ENCODE assay signal across 2 cellular contexts in genomic region chr3:129543999-129544398, GRCh38.
TF ChIP-seq lines count a peak whose summit lies in the region.

No MANE protein-coding gene starts in this region.

TF ChIP-seq in K562, 482 proteins besides CTCF, POLR2A, EP300 and RAD21:
- TF ChIP-seq NELFE (IDR thresholded peaks at IDR 0.05; ENCODE audit: insufficient read depth, insufficient read length), result no peak
TF ChIP-seq in K562: peak in this region for 0.

TF ChIP-seq in H1, 55 proteins besides CTCF, POLR2A, EP300 and RAD21:
- TF ChIP-seq RXRA (IDR thresholded peaks at IDR 0.05; ENCODE audit: insufficient read depth, low read depth, low read length) (no peak), BRCA1 (IDR thresholded peaks at IDR 0.05; ENCODE audit: low read depth, low read length) (no peak), EZH2 (IDR thresholded peaks at IDR 0.05; ENCODE audit: low read depth, low read length, severe bottlenecking) (no peak), USF2 (IDR thresholded peaks at IDR 0.05; ENCODE audit: low read length) (no peak), HDAC2 (IDR thresholded peaks at IDR 0.05; ENCODE audit: borderline replicate concordance in 1 of 2, low read depth in 2 of 2, low read length in 2 of 2) (no peak), SIN3A (conservative IDR thresholded peaks at IDR 0.05 in 1 of 2, IDR thresholded peaks at IDR 0.05 in 1 of 2; ENCODE audit: low read depth in 1 of 2, low read length in 2 of 2) (no peak), ATF3 (IDR thresholded peaks at IDR 0.05; ENCODE audit: insufficient read depth, low read depth, low read length) (no peak)
- TF ChIP-seq, protein P1, sequence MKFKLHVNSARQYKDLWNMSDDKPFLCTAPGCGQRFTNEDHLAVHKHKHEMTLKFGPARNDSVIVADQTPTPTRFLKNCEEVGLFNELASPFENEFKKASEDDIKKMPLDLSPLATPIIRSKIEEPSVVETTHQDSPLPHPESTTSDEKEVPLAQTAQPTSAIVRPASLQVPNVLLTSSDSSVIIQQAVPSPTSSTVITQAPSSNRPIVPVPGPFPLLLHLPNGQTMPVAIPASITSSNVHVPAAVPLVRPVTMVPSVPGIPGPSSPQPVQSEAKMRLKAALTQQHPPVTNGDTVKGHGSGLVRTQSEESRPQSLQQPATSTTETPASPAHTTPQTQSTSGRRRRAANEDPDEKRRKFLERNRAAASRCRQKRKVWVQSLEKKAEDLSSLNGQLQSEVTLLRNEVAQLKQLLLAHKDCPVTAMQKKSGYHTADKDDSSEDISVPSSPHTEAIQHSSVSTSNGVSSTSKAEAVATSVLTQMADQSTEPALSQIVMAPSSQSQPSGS (IDR thresholded peaks at IDR 0.05; ENCODE audit: low read length), result no peak
